In the genomic region with DNA sequence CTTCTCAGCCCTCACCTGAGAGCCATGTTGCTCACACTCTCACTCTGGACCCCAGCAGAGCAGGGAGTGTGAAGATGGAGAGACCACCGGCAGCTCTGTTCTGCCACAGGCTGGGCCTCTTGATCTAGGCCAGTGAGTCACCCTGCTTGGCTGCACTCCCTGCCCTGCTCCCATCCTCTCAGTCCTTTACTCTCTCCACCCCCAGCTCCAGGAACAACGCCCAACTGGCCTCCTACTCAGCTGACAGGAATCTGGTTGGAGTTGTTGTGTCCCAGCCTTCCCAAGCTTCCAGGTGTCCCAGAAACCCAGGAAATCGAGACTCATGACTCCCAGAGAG, we compare ENCODE assay signal across 9 cellular contexts. TPM values are rescaled to one million over a fixed set of nuclear protein-coding genes. Genes with fewer than 3 reads are reported as not detected.
A peak's percentile ranks its signal among the peaks of the same experiment; 100 is the strongest.
DNase-seq lines count a peak whose midpoint lies in the region; ATAC-seq and TF ChIP-seq lines count a peak whose summit lies in the region.
"Had no signal": no experiment of that assay in that cellular context is flagged by ENCODE, and none has a peak within 500 bp of the region (broad histone marks: within the 10 kb centered on the region; RNA-seq: fewer than 3 reads in every experiment).

PSORS1C1 (plus strand) TSS at position 261 of the 337 bp plus-strand sequence. CDS start 14,833 bp downstream, outside the sequence.

- peaks cover 17% of the 10 kb centered on the region for H3K27me3 ChIP-seq in AG04450 (ENCODE audit: control insufficient read depth, insufficient read depth, low read length)
- no peaks in the 10 kb centered on the region for H3K27me3 ChIP-seq in Peyer's patch

- peak; percentile 23 to 66 for TF ChIP-seq POLR2A in Peyer's patch (IDR thresholded peaks at IDR 0.05)

- CTCF ChIA-PET in AG04450 (lab: Charles Lee) = interaction anchor here (0.6 to 5.4 kb wide), 6 partner anchors 12 to 397 kb away, joined by 3 to 30 read pairs (median 4); partner anchors contain the start of gene MDC1

- peak; percentile 80 for DNase-seq in AG04450 (ENCODE audit: low read depth, low spot score)
- DNase-seq in Peyer's patch = peak in 2 of 3 donors; percentile 84 to 92
- peak; percentile 97 for DNase-seq in fibroblast of mammary gland (ENCODE audit: low read depth)
- DNase-seq in neural crest cell (ENCODE audit: low read depth, low spot score) = no peak
- no peak for DNase-seq in NCI-H146 (lab: John Stamatoyannopoulos, UW)
- no peak for DNase-seq in NCI-H345 treated with DMSO at 0.1 percent for 48 hours (lab: John Stamatoyannopoulos, UW; ENCODE audit: unreplicated experiment)
- no peak for DNase-seq in cortex of kidney (lab: John Stamatoyannopoulos, UW)
- DNase-seq: CD8-positive, alpha-beta T cell had no signal

- H3K4me3 ChIP-seq in AG04450 (ENCODE audit: low read depth, low read length) (peak within 1 kb of the TSS; percentile 41), Peyer's patch (peak within 1 kb of the TSS in 2 of 4 donors; percentile 41 to 55), fibroblast of mammary gland (ENCODE audit: control insufficient read depth, low read depth, low read length) (peak within 1 kb of the TSS; percentile 43)

- no peaks in the 10 kb centered on the region for H3K36me3 Mint-ChIP-seq in neural crest cell (ENCODE audit: low read depth)
- H3K36me3 Mint-ChIP-seq: CD8-positive, alpha-beta T cell had no signal

- peaks cover 26% of the 10 kb centered on the region for H3K27me3 Mint-ChIP-seq in neural crest cell (ENCODE audit: low read depth)

- no peaks in the 10 kb centered on the region for H3K9me3 Mint-ChIP-seq in neural crest cell
- H3K9me3 Mint-ChIP-seq: CD8-positive, alpha-beta T cell had no signal

- no peaks in the 10 kb centered on the region; the same call in 1 of the 2 replicates for H3K9me3 ChIP-seq in AG04450 (ENCODE audit: control insufficient read depth, insufficient read depth, low read length)
- no peaks in the 10 kb centered on the region for H3K9me3 ChIP-seq in Peyer's patch

- no peak within 1 kb of the TSS for H3K4me3 Mint-ChIP-seq in neural crest cell
- H3K4me3 Mint-ChIP-seq: CD8-positive, alpha-beta T cell had no signal

- no peak for ATAC-seq in GM19328 (IDR thresholded peaks at IDR 0.05; ENCODE audit: unreplicated experiment)

- no peak for TF ChIP-seq CTCF in AG04450 (IDR thresholded peaks at IDR 0.05; ENCODE audit: low read depth, low read length)
- no peak for TF ChIP-seq CTCF in Peyer's patch (IDR thresholded peaks at IDR 0.05)
- no peak for TF ChIP-seq CTCF in fibroblast of mammary gland (conservative IDR thresholded peaks at IDR 0.05; ENCODE audit: control insufficient read depth, insufficient read depth, low read depth, low read length)
- TF ChIP-seq CTCF in neural crest cell (conservative IDR thresholded peaks at IDR 0.05) = no peak

- H3K27ac Mint-ChIP-seq in neural crest cell (ENCODE audit: unreplicated experiment) = peak within 1 kb of the TSS; percentile 72
- H3K27ac Mint-ChIP-seq: CD8-positive, alpha-beta T cell had no signal

- H3K27ac ChIP-seq in AG04450 (ENCODE audit: low read depth, low read length) (peak within 1 kb of the TSS; percentile 77), Peyer's patch (peak within 1 kb of the TSS in 3 of 4 donors; percentile 50 to 86 (median 85))

- peaks cover 8% of the 10 kb centered on the region for H3K4me1 Mint-ChIP-seq in neural crest cell

- H3K36me3 ChIP-seq in Peyer's patch = no peaks in the 10 kb centered on the region

- peaks cover 0 to 12% (median 0%) of the 10 kb centered on the region in 4 donors for H3K4me1 ChIP-seq in Peyer's patch

- POLR2A ChIA-PET in AG04450 (lab: Yijun Ruan, JAX) = no interaction called here

RNA-seq across cellular contexts. Expression of gene PSORS1C1, which starts in this region (rescaled TPM):
- polyA plus RNA-seq in AG04450 (2011; rRNA removed) = 0.94 and 1.6 TPM in 2 replicates
- polyA minus RNA-seq in AG04450 (2011; rRNA and poly(A)+ RNA removed) = 2.2 and 4.2 TPM in 2 replicates
- 10 to 100 TPM in 2 of 4 donors, 1 to 10 TPM in 1, not detected in 1; 6.5 to 26.5 (median 22.0) TPM for total RNA-seq in Peyer's patch
- not detected in 2 replicates for total RNA-seq in neural crest cell
- total RNA-seq: CD8-positive, alpha-beta T cell had no signal

Comparison
In these comparisons a context has a peak if more than half of its experiments do, and no peak if none do; other contexts are left out.
1. DNase-seq: peak in AG04450 (single experiment), Peyer's patch (2 of 3) and fibroblast of mammary gland (single experiment); none in neural crest cell (single experiment), NCI-H146 (single experiment), NCI-H345 treated with DMSO at 0.1 percent for 48 hours (single experiment) and cortex of kidney (single experiment).